24 cellular contexts compared by ENCODE assay signal in the genomic region with DNA sequence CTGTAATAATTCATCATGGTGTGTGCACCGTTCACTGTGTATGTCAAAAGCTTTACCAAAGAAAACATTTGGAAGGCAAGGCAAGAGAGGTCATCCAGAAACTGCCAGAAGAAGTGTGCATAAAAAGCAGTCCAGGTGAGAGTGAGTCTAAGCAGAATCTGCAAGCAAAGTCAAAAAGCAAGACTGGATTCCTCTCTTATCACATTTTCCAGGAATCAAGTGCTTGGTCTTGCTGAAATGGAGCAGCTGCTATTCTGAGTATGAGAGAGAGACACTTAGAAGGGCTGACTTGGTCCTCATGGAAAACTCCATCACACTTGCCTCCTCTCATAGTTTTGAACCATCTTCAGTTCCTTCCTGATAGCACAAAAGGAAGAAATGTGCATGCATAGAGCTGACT.
"Had no signal": no experiment of that assay in that cellular context is flagged by ENCODE, and none has a peak within 500 bp of the region (broad histone marks: within the 10 kb centered on the region; RNA-seq: fewer than 3 reads in every experiment).

No MANE protein-coding gene starts in this region.

- H3K27ac Mint-ChIP-seq: naive thymus-derived CD8-positive, alpha-beta T cell; nephron; progenitor cell of endocrine pancreas; stimulated activated memory B cell treated with anti-CD40 and anti-IgM and Interleukin-4, amounts not matched to agents 10 μg/mL and 1 μg/mL and 100 μg/mL, for 72 hours; stimulated activated naive CD8-positive, alpha-beta T cell treated with anti-CD3 and anti-CD28 coated beads, Interleukin-15, amount 100 ng/mL, for 72 hours had no signal

- H2AFZ ChIP-seq: parathyroid adenoma had no signal

- H3K79me2 ChIP-seq: parathyroid adenoma had no signal

- H3K36me3 Mint-ChIP-seq: stimulated activated memory B cell treated with anti-CD40 and anti-IgM and Interleukin-4, amounts not matched to agents 10 μg/mL and 1 μg/mL and 100 μg/mL, for 72 hours had no signal

- H3K4me2 ChIP-seq: smooth muscle cell had no signal

- H3K4me1 ChIP-seq: lower lobe of right lung, parathyroid adenoma, right atrium auricular region, right lobe of liver, transverse colon, upper lobe of left lung had no signal

- FAIRE-seq: islet of Langerhans had no signal

- ATAC-seq: left lobe of liver; naive thymus-derived CD8-positive, alpha-beta T cell; right lobe of liver; stimulated activated naive CD8-positive, alpha-beta T cell treated with anti-CD3 and anti-CD28 coated beads, Interleukin-15, amount 100 ng/mL, for 72 hours had no signal

- H3K36me3 ChIP-seq: lower lobe of right lung, right atrium auricular region, right lobe of liver, transverse colon, upper lobe of left lung had no signal

- H3K4me3 ChIP-seq: lower lobe of right lung, right atrium auricular region, right lobe of liver, smooth muscle cell, transverse colon, upper lobe of left lung had no signal

- H3K27ac ChIP-seq: lower lobe of right lung, parathyroid adenoma, right atrium auricular region, right lobe of liver, transverse colon, upper lobe of left lung had no signal

- H3K27me3 ChIP-seq: right atrium auricular region, right lobe of liver, transverse colon, upper lobe of left lung had no signal

- H3K4me1 Mint-ChIP-seq: naive thymus-derived CD8-positive, alpha-beta T cell had no signal

- H3K9ac ChIP-seq: parathyroid adenoma had no signal

- H3K9me3 Mint-ChIP-seq: stimulated activated memory B cell treated with anti-CD40 and anti-IgM and Interleukin-4, amounts not matched to agents 10 μg/mL and 1 μg/mL and 100 μg/mL, for 72 hours; stimulated activated naive CD8-positive, alpha-beta T cell treated with anti-CD3 and anti-CD28 coated beads, Interleukin-15, amount 100 ng/mL, for 72 hours had no signal

- DNase-seq: hippocampal formation; lower lobe of right lung; mesenchymal stem cell; naive thymus-derived CD8-positive, alpha-beta T cell; nucleus accumbens; right lobe of liver; stimulated activated CD4-positive, alpha-beta T cell treated with anti-CD3 and anti-CD28 coated beads, Interleukin-1b, Interleukin-23, amount 100 ng/mL, for 48 hours; stimulated activated CD4-positive, alpha-beta T cell treated with anti-CD3 and anti-CD28 coated beads, Interleukin-2, amount 100 ng/mL, for 48 hours; stimulated activated CD4-positive, alpha-beta T cell treated with anti-CD3 and anti-CD28 coated beads, Interleukin-4, amount 100 ng/mL, for 4 hours; stimulated activated CD8-positive, alpha-beta memory T cell treated with anti-CD3 and anti-CD28 coated beads, Interleukin-4, amount 100 ng/mL, for 48 hours; stimulated activated naive CD4-positive, alpha-beta T cell treated with Interleukin-2 at 50 U/mL for 16 hours; stimulated activated naive CD8-positive, alpha-beta T cell treated with anti-CD3 and anti-CD28 coated beads, Interleukin-15, amount 100 ng/mL, for 72 hours; substantia nigra; transverse colon; upper lobe of left lung had no signal

- H3K9me3 ChIP-seq: right lobe of liver had no signal

- H3K27me3 Mint-ChIP-seq: stimulated activated memory B cell treated with anti-CD40 and anti-IgM and Interleukin-4, amounts not matched to agents 10 μg/mL and 1 μg/mL and 100 μg/mL, for 72 hours had no signal

- H3K4me3 Mint-ChIP-seq: naive thymus-derived CD8-positive, alpha-beta T cell; nephron; neural crest cell; stimulated activated memory B cell treated with anti-CD40 and anti-IgM and Interleukin-4, amounts not matched to agents 10 μg/mL and 1 μg/mL and 100 μg/mL, for 72 hours; stimulated activated naive CD8-positive, alpha-beta T cell treated with anti-CD3 and anti-CD28 coated beads, Interleukin-15, amount 100 ng/mL, for 72 hours had no signal
